ENCODE assay signal across 13 cellular contexts in genomic region chr14:60651051-60651935, GRCh38. TPM values are rescaled to one million over a fixed set of nuclear protein-coding genes. Genes with fewer than 3 reads are reported as not detected.
DNase-seq lines count a peak whose midpoint lies in the region; ATAC-seq and TF ChIP-seq lines count a peak whose summit lies in the region.
"Had no signal": no experiment of that assay in that cellular context is flagged by ENCODE, and none has a peak within 500 bp of the region (broad histone marks: within the 10 kb centered on the region; RNA-seq: fewer than 3 reads in every experiment).

No MANE protein-coding gene starts in this region.

- H3K9me1 ChIP-seq in IMR-90 (ENCODE audit: insufficient read depth, low read length), result 0 out of 2 replicates have a peak, but pooled peaks cover 2% of the 10 kb centered on the region

- H3K9me3 Mint-ChIP-seq in activated T-helper 17 cell treated with anti-CD3 and anti-CD28 coated beads, Interleukin-2, amount 50 U/mL, for 72 hours, result no peaks in the 10 kb centered on the region

- no TSS peak for BruUV-seq in IMR-90 (replicated peaks; lab: Mats Ljungman, UMichigan)

- peaks cover 0 to 15% of the 10 kb centered on the region in 2 experiments; a peak in 1 of 4 replicates for H3K79me1 ChIP-seq in IMR-90 (ENCODE audit: low read depth in 1 of 2, low read length in 2 of 2)

- H3K4me1 Mint-ChIP-seq in activated T-helper 17 cell treated with anti-CD3 and anti-CD28 coated beads, Interleukin-2, amount 50 U/mL, for 72 hours, result peaks cover 20% of the 10 kb centered on the region

- H3K4me1 ChIP-seq in IMR-90 (ENCODE audit: control insufficient read depth, insufficient read depth, low read length), result peaks cover 8% of the 10 kb centered on the region
- H3K4me1 ChIP-seq in parathyroid adenoma, result peaks cover 11% of the 10 kb centered on the region
- no peaks in the 10 kb centered on the region for H3K4me1 ChIP-seq in MM.1S (ENCODE audit: low read length)

- no peak overlapping the region for H4K91ac ChIP-seq in IMR-90 (ENCODE audit: insufficient read depth, low read depth, low read length)

- H4K20me1 ChIP-seq in IMR-90 (ENCODE audit: insufficient read depth, low read length), result peaks cover 26% of the 10 kb centered on the region
- no peaks in the 10 kb centered on the region for H4K20me1 ChIP-seq in MM.1S (ENCODE audit: insufficient read depth, low read length)

- peaks cover 7% of the 10 kb centered on the region for H3K36me3 Mint-ChIP-seq in activated T-helper 17 cell treated with anti-CD3 and anti-CD28 coated beads, Interleukin-2, amount 50 U/mL, for 72 hours (ENCODE audit: low read depth)

- whole genome bisulfite sequencing in IMR-90 (ENCODE audit: extremely low coverage in 2 of 2, insufficient read length in 1 of 2), 2 experiments, result 80% methylated on average over 2 of the region's 6 CpGs; no CpG with 5 or more reads in 1 of the 2 experiments

- H3K27me3 ChIP-seq in IMR-90 (ENCODE audit: control insufficient read depth, insufficient read depth, low read length) (no peaks in the 10 kb centered on the region; the same call in 1 of the 2 replicates), parathyroid adenoma (ENCODE audit: control insufficient read depth, insufficient read depth, low read length) (no peaks in the 10 kb centered on the region), MM.1S (replicated peaks; ENCODE audit: insufficient read depth, low read length) (peaks cover 31% of the 10 kb centered on the region)

- no peak overlapping the region for H3K9ac ChIP-seq in IMR-90 (ENCODE audit: low read depth, low read length)
- peak overlapping the region; percentile 78 for H3K9ac ChIP-seq in parathyroid adenoma
- no peak overlapping the region for H3K9ac ChIP-seq in MM.1S (ENCODE audit: low read length)
- H3K9ac ChIP-seq: BLaER1 treated with 17β-estradiol and CSF1 and Interleukin-3, amounts not matched to agents 10 nM and 100 nM had no signal

- no peak overlapping the region for H2BK5ac ChIP-seq in IMR-90 (ENCODE audit: low read depth, low read length, poor library complexity, severe bottlenecking)

- no peak overlapping the region for H4K5ac ChIP-seq in IMR-90 (ENCODE audit: low read depth, low read length)

- H3K27ac Mint-ChIP-seq in activated T-helper 17 cell treated with anti-CD3 and anti-CD28 coated beads, Interleukin-2, amount 50 U/mL, for 72 hours, result no peak overlapping the region
- H3K27ac Mint-ChIP-seq: activated CD4-positive, alpha-beta T cell treated with anti-CD3 and anti-CD28 coated beads for 36 hours had no signal

- H3K9me3 ChIP-seq in IMR-90 (ENCODE audit: control insufficient read depth, insufficient read depth, low read length) (no peaks in the 10 kb centered on the region), parathyroid adenoma (ENCODE audit: control insufficient read depth, low read length) (no peaks in the 10 kb centered on the region), MM.1S (replicated peaks; ENCODE audit: insufficient read depth, low read length) (no peaks in the 10 kb centered on the region)

- H3K27me3 Mint-ChIP-seq in activated T-helper 17 cell treated with anti-CD3 and anti-CD28 coated beads, Interleukin-2, amount 50 U/mL, for 72 hours, result peaks cover 70% of the 10 kb centered on the region

- TF ChIP-seq RAD21 in IMR-90 (IDR thresholded peaks at IDR 0.05; ENCODE audit: low read length), result no peak

- H3K56ac ChIP-seq in IMR-90 (ENCODE audit: extremely low read depth, insufficient read depth, low read length), result no peak overlapping the region

- POLR2A ChIA-PET in IMR-90 (lab: Charles Lee; ENCODE audit: unreplicated experiment), result no interaction called here

- no peak overlapping the region for H2BK120ac ChIP-seq in IMR-90 (ENCODE audit: low read depth, low read length)

- no peak overlapping the region for H3K18ac ChIP-seq in IMR-90 (ENCODE audit: low read depth, low read length)

- H3K4me3 ChIP-seq in IMR-90 (ENCODE audit: insufficient read depth, low read depth, low read length) (no peak overlapping the region), parathyroid adenoma (ENCODE audit: low read depth, low read length) (peak overlapping the region; percentile 87), MM.1S (ENCODE audit: low read length) (no peak overlapping the region)
- H3K4me3 ChIP-seq: BLaER1 treated with 17β-estradiol and CSF1 and Interleukin-3, amounts not matched to agents 10 nM and 100 nM had no signal

- no peak overlapping the region for H4K8ac ChIP-seq in IMR-90 (ENCODE audit: low read depth in 2 of 2, low read length in 2 of 2)

- H3K36me3 ChIP-seq in IMR-90 (ENCODE audit: control insufficient read depth, insufficient read depth, low read length) (peaks cover 6% of the 10 kb centered on the region; the same call in 1 of the 2 replicates), parathyroid adenoma (ENCODE audit: control insufficient read depth, insufficient read depth, low read length) (peaks cover under 1% of the 10 kb centered on the region), MM.1S (replicated peaks; ENCODE audit: insufficient read depth, low read length) (no peaks in the 10 kb centered on the region)
- H3K36me3 ChIP-seq: BLaER1 treated with 17β-estradiol and CSF1 and Interleukin-3, amounts not matched to agents 10 nM and 100 nM had no signal

- in situ Hi-C loops in IMR-90 (cut with MboI; ENCODE audit: low sequenced_read_pairs), result no loop called here

- no peak overlapping the region for H3K4ac ChIP-seq in IMR-90 (ENCODE audit: low read depth, low read length)

- H3K27ac ChIP-seq in IMR-90 (ENCODE audit: insufficient read depth, low read length), result no peak overlapping the region
- peak overlapping the region; percentile 96 for H3K27ac ChIP-seq in parathyroid adenoma
- no peak overlapping the region for H3K27ac ChIP-seq in MM.1S (ENCODE audit: low read length)
- H3K27ac ChIP-seq: BLaER1 treated with 17β-estradiol and CSF1 and Interleukin-3, amounts not matched to agents 10 nM and 100 nM had no signal

- no peaks in the 10 kb centered on the region for H3F3A ChIP-seq in MM.1S (ENCODE audit: insufficient read depth, low read length)

- no peak overlapping the region for H3K14ac ChIP-seq in IMR-90 (replicated peaks; ENCODE audit: low read depth, low read length)

- TF ChIP-seq CTCF in IMR-90 (conservative IDR thresholded peaks at IDR 0.05; ENCODE audit: low read depth, low read length) (no peak), parathyroid adenoma (IDR thresholded peaks at IDR 0.05) (no peak), MM.1S (IDR thresholded peaks at IDR 0.05; ENCODE audit: low read length) (no peak)

- peak; percentile 98 for DNase-seq in DMS79 treated with DMSO at 0.1 percent for 48 hours (lab: John Stamatoyannopoulos, UW)
- no peak for DNase-seq in IMR-90
- DNase-seq in NCI-H1105 (lab: John Stamatoyannopoulos, UW), result no peak
- DNase-seq in MM.1S, result no peak
- DNase-seq: anterior cingulate cortex, GDM1 had no signal

- no peak overlapping the region for H2AK5ac ChIP-seq in IMR-90 (ENCODE audit: low read depth, low read length)

- ATAC-seq in IMR-90 (ENCODE audit: low read depth) (no peak), GM21447 (IDR thresholded peaks at IDR 0.05; ENCODE audit: unreplicated experiment) (no peak), GM18873 (IDR thresholded peaks at IDR 0.05; ENCODE audit: low FRiP score, unreplicated experiment) (no peak)
- ATAC-seq in activated T-helper 17 cell treated with anti-CD3 and anti-CD28 coated beads, Interleukin-2, amount 50 U/mL, for 72 hours (replicated peaks), result no peak
- ATAC-seq: activated CD4-positive, alpha-beta T cell treated with anti-CD3 and anti-CD28 coated beads for 36 hours; stimulated activated naive CD8-positive, alpha-beta T cell treated with anti-CD3 and anti-CD28 coated beads, Interleukin-15, Interleukin-2, amounts not matched to agents 100 U/mL and 50 U/mL, for 24 hours had no signal

- H3K79me2 ChIP-seq in parathyroid adenoma, result peaks cover 34% of the 10 kb centered on the region
- H3K79me2 ChIP-seq in MM.1S (ENCODE audit: low read length), result no peaks in the 10 kb centered on the region

- CTCF ChIA-PET in IMR-90 (lab: Yijun Ruan, JAX), result no interaction called here

- H2AFZ ChIP-seq in IMR-90 (replicated peaks; ENCODE audit: low read length, poor library complexity) (no peak overlapping the region), parathyroid adenoma (peak overlapping the region; percentile 12), MM.1S (ENCODE audit: low read length) (no peak overlapping the region)

- peak overlapping the region; percentile 32; the same call in 1 of the 2 replicates for H3K23ac ChIP-seq in IMR-90 (ENCODE audit: low read depth, low read length)

- dilution Hi-C loops in IMR-90 (cut with HindIII; ENCODE audit: low sequenced_read_pairs, unreplicated experiment), result no loop called here

- H3K4me3 Mint-ChIP-seq in activated T-helper 17 cell treated with anti-CD3 and anti-CD28 coated beads, Interleukin-2, amount 50 U/mL, for 72 hours, result peak overlapping the region; percentile 42
- H3K4me3 Mint-ChIP-seq: activated CD4-positive, alpha-beta T cell treated with anti-CD3 and anti-CD28 coated beads for 36 hours had no signal

- H2BK20ac ChIP-seq in IMR-90 (ENCODE audit: low read depth, low read length), result no peak overlapping the region

- no peaks in the 10 kb centered on the region for H3K9me2 ChIP-seq in MM.1S (replicated peaks; ENCODE audit: insufficient read depth, low read length)

- H2AK9ac ChIP-seq in IMR-90 (replicated peaks; ENCODE audit: low read depth, low read length, poor library complexity), result no peak overlapping the region

- H2BK15ac ChIP-seq in IMR-90 (ENCODE audit: low read depth, low read length), result no peak overlapping the region

- TF ChIP-seq POLR2A in IMR-90 (IDR thresholded peaks at IDR 0.05; ENCODE audit: low read depth, low read length), result no peak

- H3K4me2 ChIP-seq in IMR-90 (ENCODE audit: low read depth, low read length) (no peak overlapping the region), parathyroid adenoma (ENCODE audit: low read length) (peak overlapping the region; percentile 94), MM.1S (ENCODE audit: low read depth, low read length) (no peak overlapping the region)
- H3K4me2 ChIP-seq: BLaER1 treated with 17β-estradiol and CSF1 and Interleukin-3, amounts not matched to agents 10 nM and 100 nM had no signal

- intact Hi-C loops in IMR-90 (cut with micrococcal nuclease), result no loop called here

TF ChIP-seq in IMR-90, 13 proteins besides CTCF, POLR2A, EP300 and RAD21 (continues in another document):
- TF ChIP-seq, protein P1, sequence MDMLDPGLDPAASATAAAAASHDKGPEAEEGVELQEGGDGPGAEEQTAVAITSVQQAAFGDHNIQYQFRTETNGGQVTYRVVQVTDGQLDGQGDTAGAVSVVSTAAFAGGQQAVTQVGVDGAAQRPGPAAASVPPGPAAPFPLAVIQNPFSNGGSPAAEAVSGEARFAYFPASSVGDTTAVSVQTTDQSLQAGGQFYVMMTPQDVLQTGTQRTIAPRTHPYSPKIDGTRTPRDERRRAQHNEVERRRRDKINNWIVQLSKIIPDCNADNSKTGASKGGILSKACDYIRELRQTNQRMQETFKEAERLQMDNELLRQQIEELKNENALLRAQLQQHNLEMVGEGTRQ (IDR thresholded peaks at IDR 0.05; ENCODE audit: low read depth, low read length), result no peak
- no peak for TF ChIP-seq MXI1 (IDR thresholded peaks at IDR 0.05; ENCODE audit: borderline replicate concordance, low read depth, low read length)
- no peak for TF ChIP-seq RFX5 (IDR thresholded peaks at IDR 0.05; ENCODE audit: low read depth, low read length)

RNA-seq across cellular contexts. Expression of gene SIX1, which starts 2.0 kb away (rescaled TPM):
- total RNA-seq in IMR-90 (2012; rRNA removed), result 7.7 and 8.6 TPM in 2 replicates
- 15.0 and 15.1 TPM in 2 replicates for polyA plus RNA-seq in IMR-90 (2012; rRNA removed)
- polyA plus RNA-seq in IMR-90 (2012; cell fraction: cytosol; rRNA removed), result 12.2 and 21.4 TPM in 2 replicates
- polyA plus RNA-seq in IMR-90 (2012; cell fraction: nucleus; rRNA removed; ENCODE audit: low replicate concordance), result 8.8 and 12.1 TPM in 2 replicates
- not detected for total RNA-seq in activated T-helper 17 cell treated with anti-CD3 and anti-CD28 coated beads, Interleukin-2, amount 50 U/mL, for 72 hours
- total RNA-seq: activated CD4-positive, alpha-beta T cell treated with anti-CD3 and anti-CD28 coated beads for 36 hours had no signal
